In genomic region chr6:32008037-32008436, GRCh38 we compare ENCODE assay signal across 4 cellular contexts. TPM values are rescaled to one million over a fixed set of nuclear protein-coding genes. Genes with fewer than 3 reads are reported as not detected.
"Had no signal": no experiment of that assay in that cellular context is flagged by ENCODE, and none has a peak within 500 bp of the region (broad histone marks: within the 10 kb centered on the region; RNA-seq: fewer than 3 reads in every experiment).

No MANE protein-coding gene starts in this region.

RNA-seq across cellular contexts. Expression of gene CYP21A2, which starts 30.2 kb away (rescaled TPM):
- total RNA-seq: GM23248, H9, HT-29, IMR-90 had no signal
